ENCODE assay signal across 1 cellular context in the genomic region with DNA sequence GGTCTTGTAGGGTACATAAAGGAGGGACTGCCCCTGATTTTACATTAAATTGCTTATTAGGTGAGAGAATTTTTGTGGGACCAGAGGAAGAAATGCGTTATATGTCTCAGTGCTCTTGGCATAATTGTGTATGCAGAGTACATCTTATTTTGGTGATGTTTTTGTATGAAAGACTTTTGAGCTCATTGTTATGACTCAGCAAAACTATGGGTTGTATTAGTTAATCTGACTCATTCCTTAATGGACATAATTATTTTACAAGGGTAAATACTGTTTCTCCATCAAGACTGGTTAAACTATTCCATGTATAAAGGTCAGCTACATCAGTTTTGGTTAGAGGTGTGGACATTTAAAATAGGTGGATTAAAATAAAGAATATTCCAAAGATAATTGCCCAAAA.
A peak's percentile ranks its signal among the peaks of the same experiment; 100 is the strongest.
TF ChIP-seq lines count a peak whose summit lies in the region.

No MANE protein-coding gene starts in this region.

TF ChIP-seq in SK-N-SH, 30 proteins besides CTCF, POLR2A, EP300 and RAD21:
- TF ChIP-seq FOSL2 (IDR thresholded peaks at IDR 0.05; ENCODE audit: borderline replicate concordance, low read depth) = peak; percentile 21; the same call in 1 of the 2 replicates
- TF ChIP-seq JUND (IDR thresholded peaks at IDR 0.05) = 0 out of 2 replicates have a peak, but pooled peaks have one; percentile 7
- TF ChIP-seq, protein P1, sequence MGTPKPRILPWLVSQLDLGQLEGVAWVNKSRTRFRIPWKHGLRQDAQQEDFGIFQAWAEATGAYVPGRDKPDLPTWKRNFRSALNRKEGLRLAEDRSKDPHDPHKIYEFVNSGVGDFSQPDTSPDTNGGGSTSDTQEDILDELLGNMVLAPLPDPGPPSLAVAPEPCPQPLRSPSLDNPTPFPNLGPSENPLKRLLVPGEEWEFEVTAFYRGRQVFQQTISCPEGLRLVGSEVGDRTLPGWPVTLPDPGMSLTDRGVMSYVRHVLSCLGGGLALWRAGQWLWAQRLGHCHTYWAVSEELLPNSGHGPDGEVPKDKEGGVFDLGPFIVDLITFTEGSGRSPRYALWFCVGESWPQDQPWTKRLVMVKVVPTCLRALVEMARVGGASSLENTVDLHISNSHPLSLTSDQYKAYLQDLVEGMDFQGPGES (IDR thresholded peaks at IDR 0.05; ENCODE audit: low read depth, low read length) = no peak
- TF ChIP-seq FOXJ3 (CRISPR knock-in tag; IDR thresholded peaks at IDR 0.05) = no peak
- no peak for TF ChIP-seq MXI1 (IDR thresholded peaks at IDR 0.05; ENCODE audit: low read depth, low read length)
- no peak for TF ChIP-seq CHD2 (IDR thresholded peaks at IDR 0.05; ENCODE audit: low read length, partially characterized antibody)
